ENCODE assay signal across 9 cellular contexts in the genomic region with DNA sequence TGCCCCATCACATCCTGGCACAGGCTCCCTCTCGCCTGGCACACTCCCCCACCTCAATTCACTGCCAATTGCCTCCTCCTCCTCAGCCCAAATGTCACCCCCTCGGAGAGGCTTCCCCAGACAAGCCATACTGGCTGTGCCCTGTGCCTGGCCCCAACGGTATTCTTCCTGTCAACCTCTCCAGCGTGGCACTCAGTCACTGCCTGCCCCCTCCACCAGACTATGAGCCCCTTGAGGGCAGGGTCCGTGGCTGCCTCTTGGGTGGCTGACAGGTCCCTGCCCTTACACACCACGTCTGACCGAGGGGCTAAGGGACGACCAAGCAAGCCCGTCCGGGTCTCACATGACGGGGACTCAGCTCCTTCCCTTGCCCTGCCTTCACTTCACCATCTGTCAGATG.
DNase-seq lines count a peak whose midpoint lies in the region; TF ChIP-seq lines count a peak whose summit lies in the region.
"Had no signal": no experiment of that assay in that cellular context is flagged by ENCODE, and none has a peak within 500 bp of the region (broad histone marks: within the 10 kb centered on the region; RNA-seq: fewer than 3 reads in every experiment).

No MANE protein-coding gene starts in this region.

- peaks cover 7% of the 10 kb centered on the region for H3F3A ChIP-seq in MM.1S (ENCODE audit: insufficient read depth, low read length)

- H3K36me3 ChIP-seq in muscle layer of duodenum (ENCODE audit: control insufficient read depth in 1 of 2, insufficient read depth in 2 of 2, low read length in 2 of 2) (peaks cover 0 to 1% of the 10 kb centered on the region in 2 donors), MM.1S (replicated peaks; ENCODE audit: insufficient read depth, low read length) (no peaks in the 10 kb centered on the region)

- H3K79me2 ChIP-seq in MM.1S (ENCODE audit: low read length), result peaks cover 7% of the 10 kb centered on the region

- H3K27me3 ChIP-seq in muscle layer of duodenum (ENCODE audit: low read depth, low read length) (no peaks in the 10 kb centered on the region), MM.1S (replicated peaks; ENCODE audit: insufficient read depth, low read length) (no peaks in the 10 kb centered on the region)

- H3K36me3 Mint-ChIP-seq in T-helper 2 cell treated with Interferon-gamma antibody and Interleukin-4, amounts not matched to agents 5 μg/mL and 100 μg/mL, for 36 hours (ENCODE audit: low read depth), result peaks cover 9% of the 10 kb centered on the region

- H4K20me1 ChIP-seq in MM.1S (ENCODE audit: insufficient read depth, low read length), result no peaks in the 10 kb centered on the region

- H3K27ac Mint-ChIP-seq in T-helper 2 cell treated with Interferon-gamma antibody and Interleukin-4, amounts not matched to agents 5 μg/mL and 100 μg/mL, for 36 hours, result peak overlapping the region; percentile 49

- H3K4me1 ChIP-seq in muscle layer of duodenum (ENCODE audit: control insufficient read depth in 1 of 2, insufficient read depth in 2 of 2, low read length in 2 of 2) (peaks cover 61 to 81% of the 10 kb centered on the region in 2 donors), MM.1S (ENCODE audit: low read length) (peaks cover 14% of the 10 kb centered on the region)

- H3K9ac ChIP-seq in MM.1S (ENCODE audit: low read length), result no peak overlapping the region

- H3K4me3 ChIP-seq in muscle layer of duodenum (ENCODE audit: low read depth in 1 of 2, low read length in 2 of 2) (no peak overlapping the region), MM.1S (ENCODE audit: low read length) (no peak overlapping the region)

- no peaks in the 10 kb centered on the region for H3K27me3 Mint-ChIP-seq in T-helper 2 cell treated with Interferon-gamma antibody and Interleukin-4, amounts not matched to agents 5 μg/mL and 100 μg/mL, for 36 hours (ENCODE audit: low read depth)

- no peak for TF ChIP-seq CTCF in MM.1S (IDR thresholded peaks at IDR 0.05; ENCODE audit: low read length)

- no peak overlapping the region for H3K4me2 ChIP-seq in MM.1S (ENCODE audit: low read depth, low read length)

- peaks cover 23% of the 10 kb centered on the region for H3K4me1 Mint-ChIP-seq in T-helper 2 cell treated with Interferon-gamma antibody and Interleukin-4, amounts not matched to agents 5 μg/mL and 100 μg/mL, for 36 hours (ENCODE audit: low read depth)

- no peak overlapping the region for H3K4me3 Mint-ChIP-seq in T-helper 2 cell treated with Interferon-gamma antibody and Interleukin-4, amounts not matched to agents 5 μg/mL and 100 μg/mL, for 36 hours

- H3K9me3 ChIP-seq in muscle layer of duodenum (ENCODE audit: control insufficient read depth in 1 of 2, low read length in 2 of 2) (no peaks in the 10 kb centered on the region), MM.1S (replicated peaks; ENCODE audit: insufficient read depth, low read length) (no peaks in the 10 kb centered on the region)

- H3K9me3 Mint-ChIP-seq in T-helper 2 cell treated with Interferon-gamma antibody and Interleukin-4, amounts not matched to agents 5 μg/mL and 100 μg/mL, for 36 hours, result no peaks in the 10 kb centered on the region

- H3K9me2 ChIP-seq in MM.1S (replicated peaks; ENCODE audit: insufficient read depth, low read length), result no peaks in the 10 kb centered on the region

- H3K27ac ChIP-seq in cingulate gyrus (ENCODE audit: low read depth, low read length) (peak overlapping the region; percentile 67), muscle layer of duodenum (ENCODE audit: low read length) (peak overlapping the region; percentile 65), temporal lobe (ENCODE audit: low read depth, low read length) (peak overlapping the region; percentile 82), MM.1S (ENCODE audit: low read length) (no peak overlapping the region)

- no peak for DNase-seq in T-helper 2 cell treated with Interferon-gamma antibody and Interleukin-4, amounts not matched to agents 5 μg/mL and 100 μg/mL, for 36 hours (ENCODE audit: low spot score)
- DNase-seq in T-helper 2 cell, result no peak
- DNase-seq in MM.1S, result no peak
- no peak for DNase-seq in NCI-H446 treated with DMSO at 0.1 percent for 48 hours (lab: John Stamatoyannopoulos, UW)
- DNase-seq in GM19238 (ENCODE audit: insufficient read length, low spot score), result no peak
- DNase-seq: activated CD8-positive, alpha-beta memory T cell treated with anti-CD3 and anti-CD28 coated beads for 24 hours had no signal

- no peak overlapping the region for H2AFZ ChIP-seq in MM.1S (ENCODE audit: low read length)
